1 cellular context compared by ENCODE assay signal in the genomic region with DNA sequence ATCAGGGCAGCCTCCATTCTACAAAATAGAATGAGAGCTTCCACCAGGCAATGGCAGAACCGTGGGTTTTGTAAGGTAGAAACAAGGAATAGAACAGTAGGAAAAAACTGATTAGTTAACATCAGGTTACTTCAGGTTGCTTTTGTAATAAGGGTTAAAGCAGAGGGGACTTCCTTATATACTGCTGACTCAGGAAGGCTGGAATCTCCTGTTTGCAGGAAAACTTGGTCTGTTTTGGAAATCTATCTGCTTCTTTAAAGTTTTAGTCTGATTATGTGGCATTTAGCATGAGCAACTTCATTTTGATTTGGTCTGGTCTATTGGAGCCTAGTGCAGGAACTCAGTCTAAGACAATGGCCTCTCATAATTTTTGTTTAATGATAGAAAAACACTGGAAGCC.
TF ChIP-seq lines count a peak whose summit lies in the region.

No MANE protein-coding gene starts in this region.

TF ChIP-seq in HepG2, 621 proteins besides CTCF, POLR2A, EP300 and RAD21 (continued from another document):
- TF ChIP-seq, protein P1, sequence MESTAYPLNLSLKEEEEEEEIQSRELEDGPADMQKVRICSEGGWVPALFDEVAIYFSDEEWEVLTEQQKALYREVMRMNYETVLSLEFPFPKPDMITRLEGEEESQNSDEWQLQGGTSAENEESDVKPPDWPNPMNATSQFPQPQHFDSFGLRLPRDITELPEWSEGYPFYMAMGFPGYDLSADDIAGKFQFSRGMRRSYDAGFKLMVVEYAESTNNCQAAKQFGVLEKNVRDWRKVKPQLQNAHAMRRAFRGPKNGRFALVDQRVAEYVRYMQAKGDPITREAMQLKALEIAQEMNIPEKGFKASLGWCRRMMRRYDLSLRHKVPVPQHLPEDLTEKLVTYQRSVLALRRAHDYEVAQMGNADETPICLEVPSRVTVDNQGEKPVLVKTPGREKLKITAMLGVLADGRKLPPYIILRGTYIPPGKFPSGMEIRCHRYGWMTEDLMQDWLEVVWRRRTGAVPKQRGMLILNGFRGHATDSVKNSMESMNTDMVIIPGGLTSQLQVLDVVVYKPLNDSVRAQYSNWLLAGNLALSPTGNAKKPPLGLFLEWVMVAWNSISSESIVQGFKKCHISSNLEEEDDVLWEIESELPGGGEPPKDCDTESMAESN (CRISPR knock-in tag; conservative IDR thresholded peaks at IDR 0.05): no peak
- no peak for TF ChIP-seq TAF1 (CRISPR knock-in tag; IDR thresholded peaks at IDR 0.05)
